ENCODE assay signal across 8 cellular contexts in the genomic region with DNA sequence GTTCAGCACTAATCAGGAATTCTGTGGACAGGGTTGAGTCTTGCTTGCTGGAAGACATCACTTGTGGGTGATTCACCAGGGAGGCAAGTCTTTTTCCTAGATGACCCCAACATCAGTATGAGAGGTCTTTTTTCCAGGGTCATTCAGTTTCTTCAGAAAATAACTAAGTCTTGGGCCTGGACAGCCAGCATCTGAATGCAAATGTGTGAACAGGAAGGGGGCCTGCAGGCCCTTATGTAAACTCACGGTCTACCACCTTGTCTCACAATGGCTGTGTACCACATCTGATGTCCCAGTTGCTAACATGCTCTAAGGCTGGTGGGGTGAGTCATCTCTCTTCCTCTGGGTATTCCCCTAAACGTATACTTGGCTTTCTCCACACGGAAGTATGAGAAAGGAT.
A peak's percentile ranks its signal among the peaks of the same experiment; 100 is the strongest.
DNase-seq lines count a peak whose midpoint lies in the region; TF ChIP-seq lines count a peak whose summit lies in the region.

No MANE protein-coding gene starts in this region.

- H3K9me3 Mint-ChIP-seq in Caco-2 (ENCODE audit: unreplicated experiment): no peaks in the 10 kb centered on the region

- H3K4me3 Mint-ChIP-seq in Caco-2 (ENCODE audit: unreplicated experiment): no peak overlapping the region

- intact Hi-C loops in Caco-2 (cut with micrococcal nuclease; ENCODE audit: unreplicated experiment): no loop called here
- intact Hi-C loops in posterior cingulate gyrus (cut with DNase I): no loop called here

- no peak overlapping the region for H3K27ac Mint-ChIP-seq in Caco-2 (ENCODE audit: unreplicated experiment)

- no peaks in the 10 kb centered on the region for H3K27me3 ChIP-seq in Caco-2 (replicated peaks; ENCODE audit: control insufficient read depth, insufficient read depth, low read length)

- DNase-seq in AG10803 (ENCODE audit: low read depth) (peak; percentile 57), GM20000 (ENCODE audit: low spot score) (peak; percentile 79), HK-2 (ENCODE audit: unreplicated experiment) (peak; percentile 57), activated T-cell treated with anti-CD3 and anti-CD28 coated beads for 4 hours (peak; percentile 19), kidney glomerular epithelial cell (lab: John Stamatoyannopoulos, UW) (peak; percentile 58), HUDEP-2 (lab: John Stamatoyannopoulos, UW; ENCODE audit: unreplicated experiment in 76 of 76) (no peak), Caco-2 (no peak), posterior cingulate gyrus (no peak)

- H3K4me3 ChIP-seq in AG10803 (ENCODE audit: low read length) (no peak overlapping the region), Caco-2 (ENCODE audit: low read depth, low read length) (no peak overlapping the region)

- BruUV-seq in Caco-2 (replicated peaks; lab: Mats Ljungman, UMichigan): no TSS peak

- CTCF ChIA-PET in Caco-2 (lab: Charles Lee): no interaction called here

- no peaks in the 10 kb centered on the region for H3K27me3 Mint-ChIP-seq in Caco-2 (ENCODE audit: insufficient read depth, unreplicated experiment)

- H3K4me1 ChIP-seq in Caco-2: no peaks in the 10 kb centered on the region; the same call in 1 of the 2 replicates

- H3K4me1 Mint-ChIP-seq in Caco-2 (ENCODE audit: low read depth, unreplicated experiment): no peaks in the 10 kb centered on the region

- H3K36me3 ChIP-seq in Caco-2 (ENCODE audit: control insufficient read depth, insufficient read depth, low read length): no peaks in the 10 kb centered on the region; the same call in 1 of the 2 replicates

- TF ChIP-seq CTCF in AG10803 (conservative IDR thresholded peaks at IDR 0.05; ENCODE audit: low read length) (no peak), GM20000 (IDR thresholded peaks at IDR 0.05; ENCODE audit: extremely low read depth, missing control alignments) (no peak), Caco-2 (IDR thresholded peaks at IDR 0.05; ENCODE audit: insufficient read depth in 1 of 2, low read depth in 1 of 2, low read length in 1 of 2, severe bottlenecking in 1 of 2, unreplicated experiment in 1 of 2) (no peak)

- peaks cover 28% of the 10 kb centered on the region for H3K36me3 Mint-ChIP-seq in Caco-2 (ENCODE audit: insufficient read depth, unreplicated experiment)

- no peaks in the 10 kb centered on the region for H3K9me3 ChIP-seq in Caco-2

- POLR2A ChIA-PET in Caco-2 (lab: Charles Lee): no interaction called here

Comparison
In these comparisons a context has a peak if more than half of its experiments do, and no peak if none do; other contexts are left out.
1. DNase-seq: peak in AG10803 (single experiment), GM20000 (single experiment), HK-2 (single experiment), activated T-cell treated with anti-CD3 and anti-CD28 coated beads for 4 hours (single experiment) and kidney glomerular epithelial cell (single experiment); none in HUDEP-2 (0 of 76), Caco-2 (0 of 2) and posterior cingulate gyrus (0 of 10).